Comparison of ENCODE assay signal across 1 cellular context in genomic region chr20:32585011-32585518, GRCh38.
TF ChIP-seq lines count a peak whose summit lies in the region.

Gene NOL4L, minus strand, starts transcription at chr20:32585333. Its CDS starts 443 bp downstream, at chr20:32584890.

TF ChIP-seq in HepG2, 621 proteins besides CTCF, POLR2A, EP300 and RAD21 (continues in another document):
- TF ChIP-seq PATZ1 (CRISPR knock-in tag; IDR thresholded peaks at IDR 0.05) (0 out of 2 replicates have a peak, but pooled peaks have one; percentile 17), TEAD3 (CRISPR knock-in tag; optimal IDR thresholded peaks at IDR 0.05; ENCODE audit: borderline replicate concordance) (peak; percentile 12), HES4 (CRISPR knock-in tag; IDR thresholded peaks at IDR 0.05; ENCODE audit: borderline replicate concordance) (0 out of 2 replicates have a peak, but pooled peaks have one; percentile 17), ZNF512 (CRISPR knock-in tag; IDR thresholded peaks at IDR 0.05) (no peak), TBX3 (IDR thresholded peaks at IDR 0.05; ENCODE audit: borderline replicate concordance) (no peak), FOSL1 (CRISPR knock-in tag; IDR thresholded peaks at IDR 0.05; ENCODE audit: borderline replicate concordance) (no peak), AKAP8 (CRISPR knock-in tag; IDR thresholded peaks at IDR 0.05) (no peak), ZBTB10 (CRISPR knock-in tag; IDR thresholded peaks at IDR 0.05; ENCODE audit: borderline replicate concordance) (no peak), BRF2 (CRISPR knock-in tag; IDR thresholded peaks at IDR 0.05) (0 out of 2 replicates have a peak, but pooled peaks have one; percentile 29), ZNF574 (CRISPR knock-in tag; IDR thresholded peaks at IDR 0.05) (0 out of 2 replicates have a peak, but pooled peaks have one; percentile 22), MAZ (IDR thresholded peaks at IDR 0.05; ENCODE audit: borderline replicate concordance, low read depth, low read length) (no peak), MAZ (CRISPR knock-in tag; IDR thresholded peaks at IDR 0.05; ENCODE audit: low read depth) (0 out of 2 replicates have a peak, but pooled peaks have one; percentile 42), ELF4 (CRISPR knock-in tag; IDR thresholded peaks at IDR 0.05; ENCODE audit: borderline replicate concordance) (no peak), ZMYM4 (CRISPR knock-in tag; IDR thresholded peaks at IDR 0.05) (peak; percentile 20; the same call in 1 of the 2 replicates), PAXIP1 (CRISPR knock-in tag; conservative IDR thresholded peaks at IDR 0.05) (no peak), ZNF790 (CRISPR knock-in tag; IDR thresholded peaks at IDR 0.05; ENCODE audit: borderline replicate concordance) (0 out of 2 replicates have a peak, but pooled peaks have one; percentile 49), REPIN1 (CRISPR knock-in tag; IDR thresholded peaks at IDR 0.05; ENCODE audit: borderline replicate concordance, low read depth) (no peak), ZNF772 (CRISPR knock-in tag; IDR thresholded peaks at IDR 0.05) (no peak), MYC (CRISPR knock-in tag; IDR thresholded peaks at IDR 0.05; ENCODE audit: borderline replicate concordance) (0 out of 2 replicates have a peak, but pooled peaks have one; percentile 4), ZNF431 (CRISPR knock-in tag; IDR thresholded peaks at IDR 0.05; ENCODE audit: borderline replicate concordance, low read depth) (peak; percentile 22; the same call in 1 of the 2 replicates), ZEB1 (IDR thresholded peaks at IDR 0.05; ENCODE audit: insufficient replicate concordance, low read depth) (no peak), CBFB (CRISPR knock-in tag; IDR thresholded peaks at IDR 0.05) (no peak), KIAA2018 (CRISPR knock-in tag; IDR thresholded peaks at IDR 0.05; ENCODE audit: borderline replicate concordance) (no peak), CBX5 (CRISPR knock-in tag; IDR thresholded peaks at IDR 0.05; ENCODE audit: borderline replicate concordance) (no peak), TFAP4 (IDR thresholded peaks at IDR 0.05; ENCODE audit: borderline replicate concordance, low read depth) (peak; percentile 19; the same call in 1 of the 2 replicates), YY1 (IDR thresholded peaks at IDR 0.05; ENCODE audit: insufficient read depth, insufficient replicate concordance, low read depth, low read length) (peak; percentile 30), ZNF616 (CRISPR knock-in tag; IDR thresholded peaks at IDR 0.05; ENCODE audit: low read depth) (0 out of 2 replicates have a peak, but pooled peaks have one; percentile 9)
